In the genomic region with DNA sequence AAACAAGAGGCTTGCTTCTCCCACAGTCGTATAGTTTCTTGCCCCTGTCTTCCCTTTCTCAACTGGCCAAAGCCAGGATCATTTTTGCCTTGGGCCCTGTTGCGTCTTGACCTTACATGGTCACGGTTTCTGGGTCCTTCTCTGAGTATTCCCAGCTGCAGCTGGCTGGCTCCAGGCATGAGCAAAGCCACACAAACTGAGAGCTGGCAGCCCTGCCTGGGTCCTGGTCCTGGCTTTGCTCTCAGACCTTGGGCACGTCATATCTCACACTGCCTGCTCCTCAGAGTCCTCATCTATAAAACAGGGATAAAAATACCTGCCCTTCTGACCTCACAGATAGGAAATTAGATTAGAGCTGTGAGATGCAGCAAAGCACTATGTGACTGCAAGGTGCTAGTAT, we compare ENCODE assay signal across 26 cellular contexts.
"Had no signal": no experiment of that assay in that cellular context is flagged by ENCODE, and none has a peak within 500 bp of the region (broad histone marks: within the 10 kb centered on the region; RNA-seq: fewer than 3 reads in every experiment).

No MANE protein-coding gene starts in this region.

- H3K4me3 ChIP-seq: dorsolateral prefrontal cortex, mucosa of descending colon, right atrium auricular region, stomach, testis, tibial artery, upper lobe of left lung had no signal

- H3K27ac Mint-ChIP-seq: mesothelial cell of epicardium; naive thymus-derived CD8-positive, alpha-beta T cell; progenitor cell of endocrine pancreas; stimulated activated effector memory CD8-positive, alpha-beta T cell treated with anti-CD3 and anti-CD28 coated beads, Interleukin-12 subunit alpha, Interleukin-12 subunit beta, amount 100 ng/mL, for 72 hours had no signal

- H3K4me3 Mint-ChIP-seq: mesothelial cell of epicardium; naive thymus-derived CD8-positive, alpha-beta T cell; stimulated activated effector memory CD8-positive, alpha-beta T cell treated with anti-CD3 and anti-CD28 coated beads, Interleukin-12 subunit alpha, Interleukin-12 subunit beta, amount 100 ng/mL, for 72 hours had no signal

- H3K27ac ChIP-seq: dorsolateral prefrontal cortex, parathyroid adenoma, right atrium auricular region, testis, tibial artery, upper lobe of left lung had no signal

- H3K9ac ChIP-seq: parathyroid adenoma had no signal

- H3K4me1 Mint-ChIP-seq: mesothelial cell of epicardium; naive thymus-derived CD8-positive, alpha-beta T cell; stimulated activated effector memory CD8-positive, alpha-beta T cell treated with anti-CD3 and anti-CD28 coated beads, Interleukin-12 subunit alpha, Interleukin-12 subunit beta, amount 100 ng/mL, for 72 hours had no signal

- DNase-seq: cerebellar nuclear complex; dorsolateral prefrontal cortex; effector CD4-positive, alpha-beta T cell; head of caudate nucleus; mesenchymal stem cell; mucosa of descending colon; naive thymus-derived CD8-positive, alpha-beta T cell; occipital lobe; stimulated activated CD4-positive, alpha-beta T cell treated with anti-CD3 and anti-CD28 coated beads, Interleukin-2, amount 100 ng/mL, for 24 hours; stimulated activated CD4-positive, alpha-beta T cell treated with anti-CD3 and anti-CD28 coated beads, Interleukin-4, amount 100 ng/mL, for 24 hours; stimulated activated naive CD4-positive, alpha-beta T cell treated with Interleukin-2 at 50 U/mL for 16 hours; stomach; substantia nigra; testis; tibial artery; upper lobe of left lung had no signal

- H3K36me3 ChIP-seq: right atrium auricular region, stomach, tibial artery, upper lobe of left lung had no signal

- H3K9me3 Mint-ChIP-seq: mesothelial cell of epicardium had no signal

- H3K4me1 ChIP-seq: parathyroid adenoma, right atrium auricular region, testis, tibial artery, upper lobe of left lung had no signal

- FAIRE-seq: frontal cortex, keratinocyte, urothelium cell line had no signal

- H3K36me3 Mint-ChIP-seq: mesothelial cell of epicardium; naive thymus-derived CD8-positive, alpha-beta T cell; stimulated activated effector memory CD8-positive, alpha-beta T cell treated with anti-CD3 and anti-CD28 coated beads, Interleukin-12 subunit alpha, Interleukin-12 subunit beta, amount 100 ng/mL, for 72 hours had no signal

- ATAC-seq: left lobe of liver; mucosa of descending colon; naive thymus-derived CD8-positive, alpha-beta T cell; sciatic nerve; stimulated activated effector memory CD8-positive, alpha-beta T cell treated with anti-CD3 and anti-CD28 coated beads, Interleukin-12 subunit alpha, Interleukin-12 subunit beta, amount 100 ng/mL, for 72 hours had no signal

- H3K27me3 ChIP-seq: right atrium auricular region, stomach, testis, upper lobe of left lung had no signal

- H3K9me3 ChIP-seq: mucosa of descending colon, right atrium auricular region, stomach, testis, tibial artery, upper lobe of left lung had no signal
